8 cellular contexts compared by ENCODE assay signal in genomic region chr17:30824356-30825145, GRCh38. TPM values are rescaled to one million over a fixed set of nuclear protein-coding genes. Genes with fewer than 3 reads are reported as not detected.
DNase-seq lines count a peak whose midpoint lies in the region; ATAC-seq and TF ChIP-seq lines count a peak whose summit lies in the region.

Gene CRLF3 (minus strand): TSS chr17:30824692. CDS start chr17:30824651, 41 bp downstream.

- peak; percentile 74 for ATAC-seq in GM21717 (IDR thresholded peaks at IDR 0.05; ENCODE audit: unreplicated experiment)
- peak; percentile 96 for ATAC-seq in esophagus mucosa

- H3K27ac Mint-ChIP-seq in activated T-cell treated with anti-CD3 and anti-CD28 coated beads, Interleukin-2, amount 50 U/mL, for 24 hours: peak within 1 kb of the TSS; percentile 97

- H3K27me3 Mint-ChIP-seq in activated T-cell treated with anti-CD3 and anti-CD28 coated beads, Interleukin-2, amount 50 U/mL, for 24 hours: no peaks in the 10 kb centered on the region

- H3K36me3 Mint-ChIP-seq in activated T-cell treated with anti-CD3 and anti-CD28 coated beads, Interleukin-2, amount 50 U/mL, for 24 hours (ENCODE audit: low read depth): peaks cover 34% of the 10 kb centered on the region

- H3K36me3 ChIP-seq in muscle layer of duodenum (ENCODE audit: control insufficient read depth in 1 of 2, insufficient read depth in 2 of 2, low read length in 2 of 2): no peaks in the 10 kb centered on the region

- peak within 1 kb of the TSS; percentile 97 for H3K4me3 Mint-ChIP-seq in activated T-cell treated with anti-CD3 and anti-CD28 coated beads, Interleukin-2, amount 50 U/mL, for 24 hours

- peaks cover 0 to 5% of the 10 kb centered on the region in 2 donors for H3K4me1 ChIP-seq in muscle layer of duodenum (ENCODE audit: control insufficient read depth in 1 of 2, insufficient read depth in 2 of 2, low read length in 2 of 2)

- H3K27me3 ChIP-seq in muscle layer of duodenum (ENCODE audit: low read depth, low read length): no peaks in the 10 kb centered on the region

- H3K4me1 Mint-ChIP-seq in activated T-cell treated with anti-CD3 and anti-CD28 coated beads, Interleukin-2, amount 50 U/mL, for 24 hours (ENCODE audit: low read depth): peaks cover 42% of the 10 kb centered on the region

- peak within 1 kb of the TSS; percentile 92 to 99 for H3K4me3 ChIP-seq in muscle layer of duodenum (ENCODE audit: low read depth in 1 of 2, low read length in 2 of 2)

- H3K27ac ChIP-seq in muscle layer of duodenum (ENCODE audit: low read length): peak within 1 kb of the TSS; percentile 86

- H3K9me3 Mint-ChIP-seq in activated T-cell treated with anti-CD3 and anti-CD28 coated beads, Interleukin-2, amount 50 U/mL, for 24 hours: no peaks in the 10 kb centered on the region

- no peaks in the 10 kb centered on the region for H3K9me3 ChIP-seq in muscle layer of duodenum (ENCODE audit: control insufficient read depth in 1 of 2, low read length in 2 of 2)

- DNase-seq in DMS53 treated with DMSO at 0.1 percent for 48 hours (lab: John Stamatoyannopoulos, UW; ENCODE audit: unreplicated experiment) (peak; percentile 76), KG1 (lab: John Stamatoyannopoulos, UW) (peak; percentile 71)
- peak; percentile 92 for DNase-seq in activated T-cell treated with anti-CD3 and anti-CD28 coated beads, Interleukin-2, amount 50 U/mL, for 24 hours
- peak; percentile 67 for DNase-seq in stimulated activated CD8-positive, alpha-beta memory T cell treated with anti-CD3 and anti-CD28 coated beads, Interleukin-7, amount 100 ng/mL, for 24 hours (ENCODE audit: low read depth)

TF ChIP-seq in PFSK-1, 5 proteins besides CTCF, POLR2A, EP300 and RAD21:
- TF ChIP-seq REST (IDR thresholded peaks at IDR 0.05; ENCODE audit: insufficient read depth in 1 of 2, low read depth in 2 of 2, low read length in 2 of 2) (0 out of 4 replicates have a peak, but pooled peaks of 1 of the 2 experiments have one; percentile 23), POLR2AphosphoS5 (IDR thresholded peaks at IDR 0.05; ENCODE audit: low read depth, low read length) (peak; percentile 88), SIN3A (IDR thresholded peaks at IDR 0.05; ENCODE audit: borderline replicate concordance, insufficient read depth, low read length) (peak; percentile 37; the same call in 1 of the 2 replicates), FOXP2 (optimal IDR thresholded peaks at IDR 0.05; ENCODE audit: borderline replicate concordance, extremely low read depth, extremely low read length, insufficient read depth) (peak; percentile 87), TAF1 (IDR thresholded peaks at IDR 0.05; ENCODE audit: borderline replicate concordance, insufficient read depth, low read length) (no peak; the same call in 1 of the 2 replicates)

RNA-seq across cellular contexts. Expression of gene CRLF3, which starts in this region (rescaled TPM):
- 15.3 TPM for polyA plus RNA-seq in PFSK-1 (2012; ENCODE audit: insufficient read length, low read depth)
- total RNA-seq in esophagus mucosa: 17.9 TPM

Comparison
In these comparisons a context has a peak if more than half of its experiments do, and no peak if none do; other contexts are left out.
1. Peak in every context shown above with its lines: DNase-seq, ATAC-seq, H3K4me3 ChIP-seq and H3K27ac ChIP-seq.